26 cellular contexts compared by ENCODE assay signal in the genomic region with DNA sequence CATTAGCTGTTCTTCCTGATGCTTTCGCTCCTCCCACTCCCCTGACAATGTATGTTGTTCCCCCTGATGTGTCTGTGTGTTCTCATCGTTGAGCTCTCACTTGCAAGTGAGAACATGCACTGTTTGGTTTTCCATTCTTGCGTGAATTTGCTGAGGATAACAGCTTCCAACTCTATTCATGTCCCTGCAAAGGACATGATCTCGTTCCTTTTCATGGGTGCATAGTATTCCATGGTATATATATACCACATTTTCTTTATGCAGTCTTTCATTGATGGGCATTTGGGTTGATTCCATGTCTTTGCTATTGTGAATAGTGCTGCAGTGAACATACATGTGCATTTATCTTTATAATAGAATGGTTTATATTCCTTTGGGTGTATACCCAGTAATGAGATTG.
"Had no signal": no experiment of that assay in that cellular context is flagged by ENCODE, and none has a peak within 500 bp of the region (broad histone marks: within the 10 kb centered on the region; RNA-seq: fewer than 3 reads in every experiment).

No MANE protein-coding gene starts in this region.

- H3K4me1 Mint-ChIP-seq: endodermal cell, mesothelial cell of epicardium had no signal

- H3K4me3 Mint-ChIP-seq: dendritic cell treated with granulocyte-macrophage colony-stimulating factor and Interleukin-4, amounts not matched to agents 40 ng/mL and 50 ng/mL, for 4 days; effector memory CD8-positive, alpha-beta T cell; endodermal cell; immature natural killer cell; mesothelial cell of epicardium; naive B cell had no signal

- H3K27ac Mint-ChIP-seq: dendritic cell treated with granulocyte-macrophage colony-stimulating factor and Interleukin-4, amounts not matched to agents 40 ng/mL and 50 ng/mL, for 4 days; endodermal cell; mesothelial cell of epicardium had no signal

- DNase-seq: colonic mucosa; cortex of kidney; effector CD8-positive, alpha-beta T cell; effector memory CD8-positive, alpha-beta T cell; endodermal cell; foreskin keratinocyte; heart left ventricle; hypothalamus; immature natural killer cell; islet precursor cell; kidney; kidney glomerular epithelial cell; left colon; left ventricle myocardium inferior; lower lobe of right lung; mesenchymal stem cell; mucosa of descending colon; naive B cell had no signal

- H3K9me3 ChIP-seq: colonic mucosa, gastroesophageal sphincter had no signal

- H3K36me3 ChIP-seq: colonic mucosa, esophagus muscularis mucosa, gastroesophageal sphincter, heart left ventricle, left ventricle myocardium inferior, lower lobe of right lung had no signal

- H3K27me3 Mint-ChIP-seq: dendritic cell treated with granulocyte-macrophage colony-stimulating factor and Interleukin-4, amounts not matched to agents 40 ng/mL and 50 ng/mL, for 4 days; effector memory CD8-positive, alpha-beta T cell; naive B cell had no signal

- H2AFZ ChIP-seq: hepatocyte had no signal

- H3K4me2 ChIP-seq: hepatocyte had no signal

- H3K4me1 ChIP-seq: colonic mucosa, foreskin keratinocyte had no signal

- H3K27me3 ChIP-seq: colonic mucosa, esophagus muscularis mucosa, foreskin keratinocyte, gastroesophageal sphincter, heart left ventricle, hepatocyte had no signal

- H3K4me3 ChIP-seq: colonic mucosa, esophagus muscularis mucosa, gastroesophageal sphincter, heart left ventricle, hepatocyte, left ventricle myocardium inferior, lower lobe of right lung, mucosa of descending colon had no signal

- ATAC-seq: effector memory CD8-positive, alpha-beta T cell; foreskin keratinocyte; gastroesophageal sphincter; heart left ventricle; left colon; left lobe of liver; lower lobe of right lung; mucosa of descending colon had no signal

- H3K27ac ChIP-seq: colonic mucosa, esophagus muscularis mucosa, foreskin keratinocyte, gastroesophageal sphincter, heart left ventricle, hepatocyte, left ventricle myocardium inferior, lower lobe of right lung had no signal

- FAIRE-seq: endothelial cell of umbilical vein, frontal cortex had no signal

- H3K9me3 Mint-ChIP-seq: effector memory CD8-positive, alpha-beta T cell had no signal
